In the genomic region with DNA sequence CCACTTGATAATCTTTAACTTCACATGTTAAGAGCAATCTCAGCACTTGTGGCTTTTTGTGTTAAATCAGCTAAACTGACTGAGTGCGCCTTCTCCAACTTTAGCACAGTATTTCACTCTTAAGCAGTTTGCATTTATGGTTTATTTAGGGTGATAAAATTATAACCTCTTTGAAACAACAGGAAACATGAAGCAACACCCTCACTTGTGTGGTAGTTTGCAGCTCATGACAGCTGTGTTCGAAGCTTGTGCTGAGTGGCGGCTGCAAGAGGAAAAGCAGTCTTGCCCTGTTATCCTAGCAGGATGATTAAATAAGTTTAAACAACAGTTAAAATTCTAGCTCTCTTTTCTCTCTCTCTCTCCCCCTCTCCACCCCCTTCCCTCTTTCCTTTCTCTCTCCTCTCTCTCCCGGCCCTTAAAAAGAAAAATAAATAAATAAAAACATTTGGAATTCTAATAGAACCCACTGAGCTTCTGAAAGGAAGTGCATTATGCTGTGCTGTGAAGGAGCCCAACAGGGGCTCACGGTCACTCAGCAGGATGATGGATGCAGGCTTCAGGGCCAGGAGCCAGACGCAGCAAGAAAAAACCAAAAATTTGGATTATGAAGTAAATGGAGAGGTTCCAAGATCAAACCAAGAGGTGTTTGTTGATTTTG, we compare ENCODE assay signal across 1 cellular context.
TF ChIP-seq lines count a peak whose summit lies in the region.

No MANE protein-coding gene starts in this region.

TF ChIP-seq in H1, 55 proteins besides CTCF, POLR2A, EP300 and RAD21 (continued from another document):
- TF ChIP-seq EGR1 (IDR thresholded peaks at IDR 0.05; ENCODE audit: borderline replicate concordance, low read depth, low read length): no peak
- TF ChIP-seq GABPA (IDR thresholded peaks at IDR 0.05; ENCODE audit: borderline replicate concordance, insufficient read depth, low read length): no peak
